Comparison of ENCODE assay signal across 1 cellular context in genomic region chr1:203168256-203168786, GRCh38.
TF ChIP-seq lines count a peak whose summit lies in the region.

No MANE protein-coding gene starts in this region.

TF ChIP-seq in H1, 55 proteins besides CTCF, POLR2A, EP300 and RAD21:
- TF ChIP-seq SIX5 (IDR thresholded peaks at IDR 0.05; ENCODE audit: low read depth, low read length) (no peak), TEAD4 (IDR thresholded peaks at IDR 0.05; ENCODE audit: low read depth, low read length) (no peak), CBX8 (IDR thresholded peaks at IDR 0.05; ENCODE audit: borderline replicate concordance, low read depth, low read length) (no peak), RFX5 (IDR thresholded peaks at IDR 0.05; ENCODE audit: borderline replicate concordance, low read depth, low read length) (no peak), BRCA1 (IDR thresholded peaks at IDR 0.05; ENCODE audit: low read depth, low read length) (no peak), SP4 (IDR thresholded peaks at IDR 0.05; ENCODE audit: low read length) (no peak), YY1 (IDR thresholded peaks at IDR 0.05; ENCODE audit: low read depth, low read length) (no peak), NANOG (IDR thresholded peaks at IDR 0.05; ENCODE audit: insufficient read depth, low read depth, low read length, poor library complexity, severe bottlenecking) (no peak), CHD2 (IDR thresholded peaks at IDR 0.05; ENCODE audit: low read length) (no peak), SAP30 (IDR thresholded peaks at IDR 0.05; ENCODE audit: insufficient read depth, insufficient replicate concordance, low read length) (no peak), ZNF274 (IDR thresholded peaks at IDR 0.05; ENCODE audit: borderline replicate concordance, extremely low read depth, low read length) (no peak), HDAC6 (IDR thresholded peaks at IDR 0.05; ENCODE audit: low read depth, low read length) (no peak), POLR2AphosphoS5 (IDR thresholded peaks at IDR 0.05; ENCODE audit: low read depth, low read length) (no peak), TCF12 (IDR thresholded peaks at IDR 0.05; ENCODE audit: low read depth, low read length) (no peak)
